8 cellular contexts compared by ENCODE assay signal in the genomic region with DNA sequence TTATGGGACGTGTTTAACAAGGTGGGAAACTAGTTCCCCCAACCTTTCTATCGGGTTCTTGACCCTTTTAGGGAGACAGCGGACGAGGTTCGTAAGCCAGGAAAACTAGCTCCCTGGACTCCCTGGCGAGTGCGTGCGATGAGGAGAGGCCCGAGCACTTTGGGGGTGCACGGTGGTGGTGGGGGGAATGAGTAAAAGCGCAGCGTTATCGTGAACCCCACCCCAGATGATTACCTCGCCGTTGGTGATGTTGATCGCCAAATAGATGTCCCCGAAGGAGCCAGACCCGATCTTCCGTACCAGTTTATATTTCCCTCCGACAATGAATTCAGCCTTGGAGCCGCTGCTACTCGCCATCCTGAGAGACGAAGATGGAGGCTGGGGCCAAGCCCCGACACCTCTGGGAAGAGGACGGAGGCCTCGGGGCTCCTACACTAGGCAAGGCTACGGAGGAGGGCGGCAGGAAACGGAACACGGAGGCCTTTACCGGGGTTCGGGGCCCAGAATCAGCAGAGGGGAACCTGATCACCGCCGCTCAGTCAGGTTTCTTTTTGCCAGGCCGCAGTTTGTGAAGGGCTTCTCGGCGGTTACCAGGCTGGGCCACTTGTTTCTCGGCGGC. TPM values are rescaled to one million over a fixed set of nuclear protein-coding genes. Genes with fewer than 3 reads are reported as not detected.
DNase-seq lines count a peak whose midpoint lies in the region; ATAC-seq, FAIRE-seq and TF ChIP-seq lines count a peak whose summit lies in the region.

No MANE protein-coding gene starts in this region.

- FAIRE-seq in A549 (lab: Jason Lieb, UNC) = no peak

- TF ChIP-seq CTCF in A549 (IDR thresholded peaks at IDR 0.05) (no peak), adrenal gland (IDR thresholded peaks at IDR 0.05) (no peak)

- peaks cover 0 to 7% (median 4%) of the 10 kb centered on the region in 3 donors for H3K36me3 Mint-ChIP-seq in immature natural killer cell
- H3K36me3 Mint-ChIP-seq in stimulated activated memory B cell treated with anti-CD40 and anti-IgM and Interleukin-4, amounts not matched to agents 10 μg/mL and 1 μg/mL and 100 μg/mL, for 72 hours = peaks cover 31% of the 10 kb centered on the region

- POLR2A ChIA-PET in A549 (lab: Yijun Ruan, JAX) = interaction anchor here (0.6 to 5.5 kb wide), 22 partner anchors 11 to 206 kb away, joined by 3 to 65 read pairs (median 4); partner anchors contain the start of genes ARHGEF37 and GRPEL2

- DNase-seq in A549 (ENCODE audit: low read depth in 1 of 2, low spot score in 1 of 2) (no peak), adrenal gland (peak in 5 of 7 donors; percentile 35 to 66 (median 49)), immature natural killer cell (no peak), NCI-H1436 treated with DMSO at 0.1 percent for 48 hours (lab: John Stamatoyannopoulos, UW) (no peak)
- no peak for DNase-seq in Jurkat, Clone E6-1 (ENCODE audit: low read depth, low spot score)
- DNase-seq in effector CD4-positive, alpha-beta T cell = no peak

- H3K4me3 ChIP-seq in A549 (peak overlapping the region; percentile 85), adrenal gland (peak overlapping the region; percentile 62 to 98 (median 73))
- H3K4me3 ChIP-seq in Jurkat, Clone E6-1 (ENCODE audit: low read length) = peak overlapping the region; percentile 99

- peak overlapping the region; percentile 96 to 99 (median 98) for H3K27ac Mint-ChIP-seq in immature natural killer cell
- H3K27ac Mint-ChIP-seq in stimulated activated memory B cell treated with anti-CD40 and anti-IgM and Interleukin-4, amounts not matched to agents 10 μg/mL and 1 μg/mL and 100 μg/mL, for 72 hours = peak overlapping the region; percentile 100

- peak overlapping the region; percentile 93 for H3K4me2 ChIP-seq in A549

- ATAC-seq in A549 = peak; percentile 40 to 48
- ATAC-seq in GM18907 (IDR thresholded peaks at IDR 0.05; ENCODE audit: unreplicated experiment) = peak; percentile 9
- ATAC-seq in stimulated activated memory B cell treated with anti-CD40 and anti-IgM and Interleukin-4, amounts not matched to agents 10 μg/mL and 1 μg/mL and 100 μg/mL, for 72 hours = peak; percentile 10

- peaks cover 13 to 16% (median 14%) of the 10 kb centered on the region in 3 donors for H3K27me3 Mint-ChIP-seq in immature natural killer cell (ENCODE audit: low read depth in 3 of 3)
- H3K27me3 Mint-ChIP-seq in stimulated activated memory B cell treated with anti-CD40 and anti-IgM and Interleukin-4, amounts not matched to agents 10 μg/mL and 1 μg/mL and 100 μg/mL, for 72 hours = no peaks in the 10 kb centered on the region

- H3K4me1 Mint-ChIP-seq in immature natural killer cell = peaks cover 52 to 53% of the 10 kb centered on the region in 2 donors
- H3K4me1 Mint-ChIP-seq in stimulated activated memory B cell treated with anti-CD40 and anti-IgM and Interleukin-4, amounts not matched to agents 10 μg/mL and 1 μg/mL and 100 μg/mL, for 72 hours = peaks cover 34% of the 10 kb centered on the region

- 1% methylated on average over 34 of the region's 39 CpGs for WGBS in A549 (ENCODE audit: missing lambda C conversion rate)
- 0 to 1% (median 0%) methylated on average over 14 to 39 of the region's 39 CpGs for WGBS in adrenal gland, 4 donors

- H3K27me3 ChIP-seq in adrenal gland = no peaks in the 10 kb centered on the region

- TF ChIP-seq POLR2A in A549 (IDR thresholded peaks at IDR 0.05; ENCODE audit: low read length) (no peak), adrenal gland (IDR thresholded peaks at IDR 0.05) (no peak)

- H3K4me3 Mint-ChIP-seq in immature natural killer cell = peak overlapping the region; percentile 96 to 99 (median 98)
- peak overlapping the region; percentile 99 for H3K4me3 Mint-ChIP-seq in stimulated activated memory B cell treated with anti-CD40 and anti-IgM and Interleukin-4, amounts not matched to agents 10 μg/mL and 1 μg/mL and 100 μg/mL, for 72 hours

- TF ChIP-seq RAD21 in A549 (conservative IDR thresholded peaks at IDR 0.05 in 1 of 2, IDR thresholded peaks at IDR 0.05 in 1 of 2) = no peak

- no peaks in the 10 kb centered on the region for H3K9me3 Mint-ChIP-seq in immature natural killer cell
- no peaks in the 10 kb centered on the region for H3K9me3 Mint-ChIP-seq in stimulated activated memory B cell treated with anti-CD40 and anti-IgM and Interleukin-4, amounts not matched to agents 10 μg/mL and 1 μg/mL and 100 μg/mL, for 72 hours

- H3K9me3 ChIP-seq in A549 (no peaks in the 10 kb centered on the region), adrenal gland (replicated peaks in 1 of 3) (no peaks in the 10 kb centered on the region)

- H3K4me1 ChIP-seq in A549 (peaks cover 30% of the 10 kb centered on the region), adrenal gland (replicated peaks in 1 of 2) (peaks cover 14 to 37% of the 10 kb centered on the region in 2 donors)

- intact Hi-C loops in adrenal gland (cut with DNase I) = no loop called here

- CTCF ChIA-PET in A549 (lab: Yijun Ruan, JAX) = interaction anchor here (0.6 to 16.2 kb wide), 42 partner anchors 8 to 505 kb away, joined by 3 to 209 read pairs (median 4); partner anchors contain the start of genes ARHGEF37, GRPEL2, PCYOX1L and SLC26A2

- H3K27ac ChIP-seq in A549 (peak overlapping the region; percentile 97), adrenal gland (peak overlapping the region; percentile 84 to 100 (median 99))

- no peak for TF ChIP-seq EP300 in A549 (IDR thresholded peaks at IDR 0.05)

- H3K36me3 ChIP-seq in adrenal gland (replicated peaks in 1 of 2) = peaks cover 0 to 27% of the 10 kb centered on the region in 2 donors

TF ChIP-seq in A549, 52 proteins besides CTCF, POLR2A, EP300 and RAD21:
- TF ChIP-seq KDM5A (IDR thresholded peaks at IDR 0.05) (peak; percentile 57; the same call in 1 of the 2 replicates), ZC3H11A (IDR thresholded peaks at IDR 0.05) (no peak), RFX5 (IDR thresholded peaks at IDR 0.05) (no peak), TP53 (CRISPR knock-in tag; IDR thresholded peaks at IDR 0.05) (no peak), PHF8 (IDR thresholded peaks at IDR 0.05; ENCODE audit: borderline replicate concordance, low read depth) (peak; percentile 64; the same call in 1 of the 2 replicates), HOXB13 (CRISPR knock-in tag; IDR thresholded peaks at IDR 0.05; ENCODE audit: low read depth) (no peak)
- TF ChIP-seq, protein P1, sequence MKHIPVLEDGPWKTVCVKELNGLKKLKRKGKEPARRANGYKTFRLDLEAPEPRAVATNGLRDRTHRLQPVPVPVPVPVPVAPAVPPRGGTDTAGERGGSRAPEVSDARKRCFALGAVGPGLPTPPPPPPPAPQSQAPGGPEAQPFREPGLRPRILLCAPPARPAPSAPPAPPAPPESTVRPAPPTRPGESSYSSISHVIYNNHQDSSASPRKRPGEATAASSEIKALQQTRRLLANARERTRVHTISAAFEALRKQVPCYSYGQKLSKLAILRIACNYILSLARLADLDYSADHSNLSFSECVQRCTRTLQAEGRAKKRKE (CRISPR knock-in tag; IDR thresholded peaks at IDR 0.05; ENCODE audit: low read depth) = no peak
- TF ChIP-seq, protein P2, sequence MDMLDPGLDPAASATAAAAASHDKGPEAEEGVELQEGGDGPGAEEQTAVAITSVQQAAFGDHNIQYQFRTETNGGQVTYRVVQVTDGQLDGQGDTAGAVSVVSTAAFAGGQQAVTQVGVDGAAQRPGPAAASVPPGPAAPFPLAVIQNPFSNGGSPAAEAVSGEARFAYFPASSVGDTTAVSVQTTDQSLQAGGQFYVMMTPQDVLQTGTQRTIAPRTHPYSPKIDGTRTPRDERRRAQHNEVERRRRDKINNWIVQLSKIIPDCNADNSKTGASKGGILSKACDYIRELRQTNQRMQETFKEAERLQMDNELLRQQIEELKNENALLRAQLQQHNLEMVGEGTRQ (IDR thresholded peaks at IDR 0.05) = no peak

RNA-seq across cellular contexts. Expression of gene CSNK1A1, which starts 0.5 kb away (rescaled TPM):
- polyA plus RNA-seq in A549 (2011; rRNA removed) = 180 and 218 TPM in 2 replicates
- polyA plus RNA-seq in A549 (2012; cell fraction: cytosol; rRNA removed) = 48.2 and 67.7 TPM in 2 replicates
- polyA plus RNA-seq in A549 (2012; cell fraction: nucleus; rRNA removed) = 58.1 and 58.3 TPM in 2 replicates
- 122 to 133 TPM (median 123 TPM) in 3 replicates for polyA plus RNA-seq in A549 (2017; fragmentation: RNase III; extraction: RNeasy Plus Mini Kit Qiagen cat#74134 plus additional on column Dnase treatment)
- 229 and 233 TPM in 2 replicates for polyA minus RNA-seq in A549 (2011; rRNA and poly(A)+ RNA removed)
- 134 TPM for polyA plus RNA-seq in Jurkat, Clone E6-1 (2012; ENCODE audit: insufficient read depth, insufficient read length)
- total RNA-seq in adrenal gland = 100 to 1,000 TPM; 165 to 301 (median 225) TPM
- 100 to 1,000 TPM in 1 of 3 donors, 10 to 100 TPM in 2; 51.0 to 234 (median 64.4) TPM for polyA plus RNA-seq in adrenal gland
- 100 to 1,000 TPM; 106 to 146 (median 134) TPM for polyA plus RNA-seq in immature natural killer cell

RNA-seq across cellular contexts. Expression of gene ARHGEF37, which starts 30.6 kb away (rescaled TPM):
- 1.5 and 1.7 TPM in 2 replicates for polyA plus RNA-seq in A549 (2011; rRNA removed)
- 0.40 and 0.49 TPM in 2 replicates for polyA plus RNA-seq in A549 (2012; cell fraction: cytosol; rRNA removed)
- 1.1 and 1.2 TPM in 2 replicates for polyA plus RNA-seq in A549 (2012; cell fraction: nucleus; rRNA removed)
- polyA plus RNA-seq in A549 (2017; fragmentation: RNase III; extraction: RNeasy Plus Mini Kit Qiagen cat#74134 plus additional on column Dnase treatment) = 0.98 to 1.2 TPM (median 1.2 TPM) in 3 replicates
- 2.7 and 3.3 TPM in 2 replicates for polyA minus RNA-seq in A549 (2011; rRNA and poly(A)+ RNA removed)
- polyA plus RNA-seq in Jurkat, Clone E6-1 (2012; ENCODE audit: insufficient read depth, insufficient read length) = not detected
- 1 to 10 TPM; 1.8 to 8.4 (median 4.5) TPM for total RNA-seq in adrenal gland
- polyA plus RNA-seq in adrenal gland = 1 to 10 TPM; 1.8 to 4.3 (median 2.3) TPM
- under 1 TPM in 1 of 3 donors, not detected in 2; 0.47 TPM for polyA plus RNA-seq in immature natural killer cell

Comparison
In these comparisons a context has a peak if more than half of its experiments do, and no peak if none do; other contexts are left out.
1. DNase-seq: peak in adrenal gland (5 of 7); none in A549 (0 of 2), Jurkat, Clone E6-1 (single experiment), immature natural killer cell (0 of 3), effector CD4-positive, alpha-beta T cell (single experiment) and NCI-H1436 treated with DMSO at 0.1 percent for 48 hours (single experiment).
2. Peak in every context shown above with its lines, with median percentiles within 50 percentile points of each other: ATAC-seq and H3K4me3 ChIP-seq.